ENCODE assay signal across 15 cellular contexts in the genomic region with DNA sequence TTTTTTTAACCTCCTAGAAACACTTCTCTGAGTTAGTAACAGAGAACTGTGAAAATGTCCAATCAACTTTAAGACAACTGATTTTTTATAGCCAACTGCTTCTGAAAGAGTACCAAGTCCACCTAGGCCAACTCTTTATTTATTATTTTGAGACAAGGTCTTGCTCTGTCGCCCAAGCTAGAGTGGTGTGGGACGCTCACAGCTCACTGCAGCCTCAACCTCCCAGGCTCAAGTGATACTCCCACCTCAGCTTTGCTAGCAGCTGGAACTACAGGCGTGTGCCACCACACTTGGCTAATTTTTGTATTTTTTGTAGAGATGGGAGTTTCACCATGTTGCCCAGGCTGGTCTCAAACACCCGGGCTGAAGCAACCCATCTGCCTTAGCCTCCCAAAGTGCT.
DNase-seq lines count a peak whose midpoint lies in the region; ATAC-seq and TF ChIP-seq lines count a peak whose summit lies in the region.
"Had no signal": no experiment of that assay in that cellular context is flagged by ENCODE, and none has a peak within 500 bp of the region (broad histone marks: within the 10 kb centered on the region; RNA-seq: fewer than 3 reads in every experiment).

No MANE protein-coding gene starts in this region.

- no TSS peak for BruUV-seq in OCI-LY7 (replicated peaks; lab: Mats Ljungman, UMichigan)

- H3K4me1 Mint-ChIP-seq in naive B cell: peaks cover 31 to 33% (median 32%) of the 10 kb centered on the region in 3 donors

- DNase-seq in OCI-LY7 (ENCODE audit: low spot score): peak; percentile 49
- DNase-seq in naive B cell: no peak
- DNase-seq in HT-29 (ENCODE audit: low spot score): no peak
- DNase-seq in GM13976 (ENCODE audit: low spot score): no peak
- DNase-seq in DMS153 treated with DMSO at 0.1 percent for 48 hours (lab: John Stamatoyannopoulos, UW; ENCODE audit: unreplicated experiment): no peak
- DNase-seq: ACHN; C1 segment of cervical spinal cord; CD4-positive, alpha-beta T cell; DMS153; DND-41; GF-D8 had no signal

- peak overlapping the region in 5 of 6 donors; percentile 55 to 87 (median 75) for H3K27ac Mint-ChIP-seq in naive B cell
- H3K27ac Mint-ChIP-seq: CD4-positive, alpha-beta T cell had no signal

- peak overlapping the region; percentile 90 for H3K27ac ChIP-seq in DOHH2 (ENCODE audit: low read depth, low read length)
- H3K27ac ChIP-seq in OCI-LY7 (ENCODE audit: low read depth, low read length, poor library complexity, severe bottlenecking): peak overlapping the region; percentile 62

- in situ Hi-C loops in GM13976 (cut with MboI; ENCODE audit: low sequenced_read_pairs, unreplicated experiment): no loop called here

- H3K9me3 ChIP-seq in DOHH2 (ENCODE audit: control insufficient read depth, insufficient read depth, low read length) (no peaks in the 10 kb centered on the region), OCI-LY7 (ENCODE audit: low read length) (no peaks in the 10 kb centered on the region)

- TF ChIP-seq CTCF in DOHH2 (IDR thresholded peaks at IDR 0.05; ENCODE audit: low read depth, low read length, poor library complexity, severe bottlenecking) (no peak), OCI-LY7 (conservative IDR thresholded peaks at IDR 0.05; ENCODE audit: low read length) (no peak), GM13976 (IDR thresholded peaks at IDR 0.05; ENCODE audit: borderline replicate concordance, control extremely low read depth, extremely low read depth, insufficient read depth, missing control alignments) (no peak)

- peak overlapping the region in 4 of 8 donors; percentile 1 to 66 (median 52) for H3K4me3 Mint-ChIP-seq in naive B cell
- H3K4me3 Mint-ChIP-seq: CD4-positive, alpha-beta T cell had no signal

- no peaks in the 10 kb centered on the region for H3K27me3 ChIP-seq in DOHH2 (ENCODE audit: control insufficient read depth, low read length)

- H3K79me2 ChIP-seq in DOHH2 (ENCODE audit: control insufficient read depth, low read length) (peaks cover 17% of the 10 kb centered on the region), OCI-LY7 (ENCODE audit: insufficient read depth, low read depth, low read length) (no peaks in the 10 kb centered on the region)

- H3K4me2 ChIP-seq in DOHH2 (ENCODE audit: low read length) (peak overlapping the region; percentile 66), OCI-LY7 (ENCODE audit: low read length) (peak overlapping the region; percentile 2; the same call in 1 of the 2 replicates)

- H3K4me3 ChIP-seq in DOHH2 (ENCODE audit: low read length) (peak overlapping the region; percentile 50), OCI-LY7 (ENCODE audit: low read depth, low read length, poor library complexity, severe bottlenecking) (no peak overlapping the region)

- CTCF ChIA-PET in OCI-LY7 (lab: Charles Lee; ENCODE audit: unreplicated experiment): interaction anchor here (2.1 kb wide), 1 partner anchor 10 kb away, joined by 6 read pairs; no protein-coding TSS in a partner anchor

- POLR2A ChIA-PET in OCI-LY7 (lab: Charles Lee): interaction anchor here (0.6 to 5.0 kb wide), 4 partner anchors 9 to 930 kb away, joined by 3 to 55 read pairs (median 20); a partner anchor contains a TSS

- intact Hi-C loops in OCI-LY7 (cut with micrococcal nuclease; ENCODE audit: unreplicated experiment): loop anchor here (5.0 kb wide), 1 partner anchor 130 kb away; no protein-coding TSS in a partner anchor

- H3K36me3 Mint-ChIP-seq in naive B cell: peaks cover 0 to 5% of the 10 kb centered on the region in 2 donors

- H2AFZ ChIP-seq in OCI-LY7 (ENCODE audit: low read length): peak overlapping the region; percentile 11; the same call in 1 of the 2 replicates

- H3K36me3 ChIP-seq in DOHH2 (ENCODE audit: control insufficient read depth, low read length): peaks cover 13% of the 10 kb centered on the region
- H3K36me3 ChIP-seq in OCI-LY7 (ENCODE audit: insufficient read depth, low read length): peaks cover 8% of the 10 kb centered on the region

- H3F3A ChIP-seq in DOHH2 (ENCODE audit: control insufficient read depth, insufficient read depth): peaks cover 45% of the 10 kb centered on the region

- H3K9me3 Mint-ChIP-seq in naive B cell: no peaks in the 10 kb centered on the region
- H3K9me3 Mint-ChIP-seq: CD4-positive, alpha-beta T cell had no signal

- no peaks in the 10 kb centered on the region for H3K27me3 Mint-ChIP-seq in naive B cell
- H3K27me3 Mint-ChIP-seq: CD4-positive, alpha-beta T cell had no signal

- H4K20me1 ChIP-seq in DOHH2 (ENCODE audit: control insufficient read depth, insufficient read depth, low read depth, low read length): no peaks in the 10 kb centered on the region
- H4K20me1 ChIP-seq in OCI-LY7 (ENCODE audit: insufficient read depth, low read length): no peaks in the 10 kb centered on the region

- H3K9me2 ChIP-seq in DOHH2 (replicated peaks; ENCODE audit: control insufficient read depth, low read length) (no peaks in the 10 kb centered on the region), OCI-LY7 (ENCODE audit: insufficient read depth, low read length) (no peaks in the 10 kb centered on the region)

- peak; percentile 47 for ATAC-seq in HG02610 (IDR thresholded peaks at IDR 0.05; ENCODE audit: unreplicated experiment)
- ATAC-seq in naive B cell (ENCODE audit: low read depth in 2 of 2): no peak
- ATAC-seq in HG03175 (IDR thresholded peaks at IDR 0.05; ENCODE audit: unreplicated experiment): no peak
- ATAC-seq: HCT116 had no signal

- H3K4me1 ChIP-seq in DOHH2 (ENCODE audit: control insufficient read depth, low read length) (peaks cover 98% of the 10 kb centered on the region), OCI-LY7 (ENCODE audit: insufficient read depth, low read length, poor library complexity, severe bottlenecking) (peaks cover 70% of the 10 kb centered on the region)
